ENCODE assay signal across 22 cellular contexts in genomic region chr1:211480941-211481545, GRCh38. TPM values are rescaled to one million over a fixed set of nuclear protein-coding genes. Genes with fewer than 3 reads are reported as not detected.
"Had no signal": no experiment of that assay in that cellular context is flagged by ENCODE, and none has a peak within 500 bp of the region (broad histone marks: within the 10 kb centered on the region; RNA-seq: fewer than 3 reads in every experiment).

No MANE protein-coding gene starts in this region.

- H3K4me3 Mint-ChIP-seq: naive B cell; nephron; stimulated activated naive B cell treated with anti-CD40 and anti-IgM and Interleukin-4, amounts not matched to agents 10 μg/mL and 1 μg/mL and 100 μg/mL, for 72 hours; stimulated activated naive CD8-positive, alpha-beta T cell treated with anti-CD3 and anti-CD28 coated beads, Interleukin-15, amount 100 ng/mL, for 72 hours had no signal

- H3K36me3 Mint-ChIP-seq: naive B cell; stimulated activated naive B cell treated with anti-CD40 and anti-IgM and Interleukin-4, amounts not matched to agents 10 μg/mL and 1 μg/mL and 100 μg/mL, for 72 hours had no signal

- H3K27me3 ChIP-seq: colonic mucosa, hepatocyte, right lobe of liver, testis had no signal

- H3K9me3 Mint-ChIP-seq: naive B cell; nephron; stimulated activated naive B cell treated with anti-CD40 and anti-IgM and Interleukin-4, amounts not matched to agents 10 μg/mL and 1 μg/mL and 100 μg/mL, for 72 hours; stimulated activated naive CD8-positive, alpha-beta T cell treated with anti-CD3 and anti-CD28 coated beads, Interleukin-15, amount 100 ng/mL, for 72 hours had no signal

- H3K27ac ChIP-seq: colonic mucosa, hepatocyte, psoas muscle, right lobe of liver, testis, transverse colon had no signal

- H3K9me3 ChIP-seq: colonic mucosa, psoas muscle, right lobe of liver, testis, transverse colon had no signal

- H3K36me3 ChIP-seq: colonic mucosa, right lobe of liver, transverse colon had no signal

- ATAC-seq: left cardiac atrium; left ventricle myocardium superior; psoas muscle; right lobe of liver; stimulated activated naive B cell treated with anti-CD40 and anti-IgM and Interleukin-4, amounts not matched to agents 10 μg/mL and 1 μg/mL and 100 μg/mL, for 72 hours; stimulated activated naive CD8-positive, alpha-beta T cell treated with anti-CD3 and anti-CD28 coated beads, Interleukin-15, amount 100 ng/mL, for 72 hours had no signal

- DNase-seq: colonic mucosa; dermis blood vessel endothelial cell; erythroblast; foreskin melanocyte; kidney; left cardiac atrium; left ventricle myocardium superior; mesenchymal stem cell; naive B cell; psoas muscle; retina; right lobe of liver; stimulated activated CD4-positive, alpha-beta T cell treated with anti-CD3 and anti-CD28 coated beads, Interleukin-15, amount 100 ng/mL, for 24 hours; stimulated activated CD4-positive, alpha-beta T cell treated with anti-CD3 and anti-CD28 coated beads, Interleukin-1b, Interleukin-23, amount 100 ng/mL, for 48 hours; stimulated activated CD4-positive, alpha-beta T cell treated with anti-CD3 and anti-CD28 coated beads, Interleukin-4, amount 100 ng/mL, for 24 hours; stimulated activated naive B cell treated with anti-CD40 and anti-IgM and Interleukin-4, amounts not matched to agents 10 μg/mL and 1 μg/mL and 100 μg/mL, for 72 hours; stimulated activated naive CD8-positive, alpha-beta T cell treated with anti-CD3 and anti-CD28 coated beads, Interleukin-15, amount 100 ng/mL, for 72 hours; testis; transverse colon had no signal

- H3K4me3 ChIP-seq: colonic mucosa, hepatocyte, lung, psoas muscle, right lobe of liver, testis, transverse colon had no signal

- H3K4me1 Mint-ChIP-seq: naive B cell; stimulated activated naive B cell treated with anti-CD40 and anti-IgM and Interleukin-4, amounts not matched to agents 10 μg/mL and 1 μg/mL and 100 μg/mL, for 72 hours; stimulated activated naive CD8-positive, alpha-beta T cell treated with anti-CD3 and anti-CD28 coated beads, Interleukin-15, amount 100 ng/mL, for 72 hours had no signal

- H3K27ac Mint-ChIP-seq: naive B cell; nephron; stimulated activated naive B cell treated with anti-CD40 and anti-IgM and Interleukin-4, amounts not matched to agents 10 μg/mL and 1 μg/mL and 100 μg/mL, for 72 hours; stimulated activated naive CD8-positive, alpha-beta T cell treated with anti-CD3 and anti-CD28 coated beads, Interleukin-15, amount 100 ng/mL, for 72 hours had no signal

RNA-seq across cellular contexts. Expression of gene RD3, which starts 10.9 kb away (rescaled TPM):
- total RNA-seq: dermis blood vessel endothelial cell, hepatocyte, left cardiac atrium, left ventricle myocardium superior, psoas muscle, right lobe of liver, transverse colon had no signal
